Comparison of ENCODE assay signal across 1 cellular context in the genomic region with DNA sequence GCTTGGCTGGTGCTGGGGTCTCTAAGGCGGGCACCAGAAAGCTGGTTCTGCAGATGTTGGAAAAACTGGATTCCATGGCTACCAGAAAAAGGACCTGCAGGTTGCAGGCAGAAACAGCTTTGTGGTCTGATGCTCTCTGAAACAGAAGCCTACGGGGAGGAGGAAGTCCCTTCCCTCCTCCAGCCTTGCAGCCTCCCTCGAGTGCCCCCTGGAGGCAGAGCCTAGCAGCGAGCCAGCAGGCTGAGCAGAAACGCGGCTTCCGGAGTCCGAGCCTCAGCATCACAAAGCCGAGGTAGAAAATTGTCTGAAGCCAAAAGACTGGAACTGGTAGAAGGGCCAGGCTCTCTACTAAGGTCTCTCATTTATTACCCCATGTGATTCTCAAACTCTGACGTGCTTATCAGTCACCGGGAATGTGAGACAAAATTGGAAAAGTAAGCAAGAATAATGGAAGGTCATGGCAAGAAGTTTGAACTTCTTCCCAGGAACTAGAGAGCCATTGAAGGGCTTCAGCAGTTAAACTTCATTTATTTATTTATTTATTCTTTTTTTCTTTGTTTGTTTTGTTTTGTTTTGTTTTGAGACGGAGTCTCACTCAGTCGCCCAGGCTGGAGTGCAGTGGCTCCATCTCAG.
TF ChIP-seq lines count a peak whose summit lies in the region.

No MANE protein-coding gene starts in this region.

TF ChIP-seq in GM12878, 131 proteins besides CTCF, POLR2A, EP300 and RAD21 (continued from another document and continues in another):
- TF ChIP-seq, protein P1, sequence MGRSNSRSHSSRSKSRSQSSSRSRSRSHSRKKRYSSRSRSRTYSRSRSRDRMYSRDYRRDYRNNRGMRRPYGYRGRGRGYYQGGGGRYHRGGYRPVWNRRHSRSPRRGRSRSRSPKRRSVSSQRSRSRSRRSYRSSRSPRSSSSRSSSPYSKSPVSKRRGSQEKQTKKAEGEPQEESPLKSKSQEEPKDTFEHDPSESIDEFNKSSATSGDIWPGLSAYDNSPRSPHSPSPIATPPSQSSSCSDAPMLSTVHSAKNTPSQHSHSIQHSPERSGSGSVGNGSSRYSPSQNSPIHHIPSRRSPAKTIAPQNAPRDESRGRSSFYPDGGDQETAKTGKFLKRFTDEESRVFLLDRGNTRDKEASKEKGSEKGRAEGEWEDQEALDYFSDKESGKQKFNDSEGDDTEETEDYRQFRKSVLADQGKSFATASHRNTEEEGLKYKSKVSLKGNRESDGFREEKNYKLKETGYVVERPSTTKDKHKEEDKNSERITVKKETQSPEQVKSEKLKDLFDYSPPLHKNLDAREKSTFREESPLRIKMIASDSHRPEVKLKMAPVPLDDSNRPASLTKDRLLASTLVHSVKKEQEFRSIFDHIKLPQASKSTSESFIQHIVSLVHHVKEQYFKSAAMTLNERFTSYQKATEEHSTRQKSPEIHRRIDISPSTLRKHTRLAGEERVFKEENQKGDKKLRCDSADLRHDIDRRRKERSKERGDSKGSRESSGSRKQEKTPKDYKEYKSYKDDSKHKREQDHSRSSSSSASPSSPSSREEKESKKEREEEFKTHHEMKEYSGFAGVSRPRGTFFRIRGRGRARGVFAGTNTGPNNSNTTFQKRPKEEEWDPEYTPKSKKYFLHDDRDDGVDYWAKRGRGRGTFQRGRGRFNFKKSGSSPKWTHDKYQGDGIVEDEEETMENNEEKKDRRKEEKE (IDR thresholded peaks at IDR 0.05), result no peak
- TF ChIP-seq MEF2A (IDR thresholded peaks at IDR 0.05; ENCODE audit: insufficient read depth, low read depth, low read length) (0 out of 2 replicates have a peak, but pooled peaks have one; percentile 37), NFIC (IDR thresholded peaks at IDR 0.05; ENCODE audit: low read depth, low read length) (no peak), SMAD1 (IDR thresholded peaks at IDR 0.05; ENCODE audit: low read depth, partially characterized antibody) (no peak), RELA (IDR thresholded peaks at IDR 0.05; ENCODE audit: borderline replicate concordance, partially characterized antibody) (no peak), EGR1 (IDR thresholded peaks at IDR 0.05; ENCODE audit: borderline replicate concordance in 1 of 2, low read depth in 2 of 2, low read length in 2 of 2) (no peak), CBX5 (IDR thresholded peaks at IDR 0.05; ENCODE audit: low read depth) (0 out of 2 replicates have a peak, but pooled peaks have one; percentile 61), HDAC6 (IDR thresholded peaks at IDR 0.05; ENCODE audit: unreplicated experiment) (no peak), SUZ12 (IDR thresholded peaks at IDR 0.05; ENCODE audit: unreplicated experiment) (no peak), ZNF217 (IDR thresholded peaks at IDR 0.05) (no peak), SRF (IDR thresholded peaks at IDR 0.05; ENCODE audit: low read depth in 2 of 2, low read length in 2 of 2) (no peak), IRF4 (IDR thresholded peaks at IDR 0.05; ENCODE audit: low read depth, low read length) (peak; percentile 61; the same call in 1 of the 2 replicates), ZNF24 (IDR thresholded peaks at IDR 0.05) (0 out of 2 replicates have a peak, but pooled peaks have one; percentile 32), FOXM1 (IDR thresholded peaks at IDR 0.05; ENCODE audit: low read depth, low read length) (no peak), NFYA (IDR thresholded peaks at IDR 0.05; ENCODE audit: borderline replicate concordance, low read depth, low read length) (no peak), SPI1 (IDR thresholded peaks at IDR 0.05; ENCODE audit: borderline replicate concordance, insufficient read depth, low read depth, low read length) (peak; percentile 76; the same call in 1 of the 2 replicates), EZH2 (IDR thresholded peaks at IDR 0.05; ENCODE audit: borderline replicate concordance, control insufficient read depth, low read depth, low read length) (no peak), MYB (IDR thresholded peaks at IDR 0.05; ENCODE audit: borderline replicate concordance, low read depth, low read length) (no peak), RBBP5 (conservative IDR thresholded peaks at IDR 0.05) (no peak), GABPA (IDR thresholded peaks at IDR 0.05; ENCODE audit: low read depth) (no peak), TCF3 (IDR thresholded peaks at IDR 0.05; ENCODE audit: borderline replicate concordance, insufficient read depth, low read depth, low read length) (0 out of 2 replicates have a peak, but pooled peaks have one; percentile 31), SUPT20H (IDR thresholded peaks at IDR 0.05; ENCODE audit: borderline replicate concordance, control insufficient read depth, low read depth, low read length) (no peak), CHD4 (IDR thresholded peaks at IDR 0.05) (no peak), MXI1 (IDR thresholded peaks at IDR 0.05; ENCODE audit: low read depth, low read length) (no peak), BACH1 (IDR thresholded peaks at IDR 0.05; ENCODE audit: borderline replicate concordance) (0 out of 2 replicates have a peak, but pooled peaks have one; percentile 21), ASH2L (IDR thresholded peaks at IDR 0.05; ENCODE audit: borderline replicate concordance, low read depth) (no peak), ZNF207 (IDR thresholded peaks at IDR 0.05; ENCODE audit: borderline replicate concordance) (0 out of 2 replicates have a peak, but pooled peaks have one; percentile 26), PAX8 (IDR thresholded peaks at IDR 0.05) (no peak), NRF1 (conservative IDR thresholded peaks at IDR 0.05; ENCODE audit: low read depth, low read length) (no peak), RAD51 (IDR thresholded peaks at IDR 0.05) (no peak), ZNF384 (IDR thresholded peaks at IDR 0.05; ENCODE audit: borderline replicate concordance, low read depth, low read length) (no peak), STAT1 (conservative IDR thresholded peaks at IDR 0.05) (no peak), PML (IDR thresholded peaks at IDR 0.05; ENCODE audit: low read length) (no peak), KAT2A (conservative IDR thresholded peaks at IDR 0.05; ENCODE audit: control insufficient read depth, low read depth, low read length) (no peak), YY1 (IDR thresholded peaks at IDR 0.05; ENCODE audit: low read depth, low read length) (peak; percentile 81), SREBF2 (IDR thresholded peaks at IDR 0.05; ENCODE audit: low read length) (no peak)
- TF ChIP-seq, protein P2, sequence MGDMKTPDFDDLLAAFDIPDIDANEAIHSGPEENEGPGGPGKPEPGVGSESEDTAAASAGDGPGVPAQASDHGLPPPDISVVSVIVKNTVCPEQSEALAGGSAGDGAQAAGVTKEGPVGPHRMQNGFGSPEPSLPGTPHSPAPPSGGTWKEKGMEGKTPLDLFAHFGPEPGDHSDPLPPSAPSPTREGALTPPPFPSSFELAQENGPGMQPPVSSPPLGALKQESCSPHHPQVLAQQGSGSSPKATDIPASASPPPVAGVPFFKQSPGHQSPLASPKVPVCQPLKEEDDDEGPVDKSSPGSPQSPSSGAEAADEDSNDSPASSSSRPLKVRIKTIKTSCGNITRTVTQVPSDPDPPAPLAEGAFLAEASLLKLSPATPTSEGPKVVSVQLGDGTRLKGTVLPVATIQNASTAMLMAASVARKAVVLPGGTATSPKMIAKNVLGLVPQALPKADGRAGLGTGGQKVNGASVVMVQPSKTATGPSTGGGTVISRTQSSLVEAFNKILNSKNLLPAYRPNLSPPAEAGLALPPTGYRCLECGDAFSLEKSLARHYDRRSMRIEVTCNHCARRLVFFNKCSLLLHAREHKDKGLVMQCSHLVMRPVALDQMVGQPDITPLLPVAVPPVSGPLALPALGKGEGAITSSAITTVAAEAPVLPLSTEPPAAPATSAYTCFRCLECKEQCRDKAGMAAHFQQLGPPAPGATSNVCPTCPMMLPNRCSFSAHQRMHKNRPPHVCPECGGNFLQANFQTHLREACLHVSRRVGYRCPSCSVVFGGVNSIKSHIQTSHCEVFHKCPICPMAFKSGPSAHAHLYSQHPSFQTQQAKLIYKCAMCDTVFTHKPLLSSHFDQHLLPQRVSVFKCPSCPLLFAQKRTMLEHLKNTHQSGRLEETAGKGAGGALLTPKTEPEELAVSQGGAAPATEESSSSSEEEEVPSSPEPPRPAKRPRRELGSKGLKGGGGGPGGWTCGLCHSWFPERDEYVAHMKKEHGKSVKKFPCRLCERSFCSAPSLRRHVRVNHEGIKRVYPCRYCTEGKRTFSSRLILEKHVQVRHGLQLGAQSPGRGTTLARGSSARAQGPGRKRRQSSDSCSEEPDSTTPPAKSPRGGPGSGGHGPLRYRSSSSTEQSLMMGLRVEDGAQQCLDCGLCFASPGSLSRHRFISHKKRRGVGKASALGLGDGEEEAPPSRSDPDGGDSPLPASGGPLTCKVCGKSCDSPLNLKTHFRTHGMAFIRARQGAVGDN (IDR thresholded peaks at IDR 0.05), result no peak
- TF ChIP-seq, protein P3, sequence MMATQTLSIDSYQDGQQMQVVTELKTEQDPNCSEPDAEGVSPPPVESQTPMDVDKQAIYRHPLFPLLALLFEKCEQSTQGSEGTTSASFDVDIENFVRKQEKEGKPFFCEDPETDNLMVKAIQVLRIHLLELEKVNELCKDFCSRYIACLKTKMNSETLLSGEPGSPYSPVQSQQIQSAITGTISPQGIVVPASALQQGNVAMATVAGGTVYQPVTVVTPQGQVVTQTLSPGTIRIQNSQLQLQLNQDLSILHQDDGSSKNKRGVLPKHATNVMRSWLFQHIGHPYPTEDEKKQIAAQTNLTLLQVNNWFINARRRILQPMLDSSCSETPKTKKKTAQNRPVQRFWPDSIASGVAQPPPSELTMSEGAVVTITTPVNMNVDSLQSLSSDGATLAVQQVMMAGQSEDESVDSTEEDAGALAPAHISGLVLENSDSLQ (IDR thresholded peaks at IDR 0.05), result no peak
- TF ChIP-seq, protein P4, sequence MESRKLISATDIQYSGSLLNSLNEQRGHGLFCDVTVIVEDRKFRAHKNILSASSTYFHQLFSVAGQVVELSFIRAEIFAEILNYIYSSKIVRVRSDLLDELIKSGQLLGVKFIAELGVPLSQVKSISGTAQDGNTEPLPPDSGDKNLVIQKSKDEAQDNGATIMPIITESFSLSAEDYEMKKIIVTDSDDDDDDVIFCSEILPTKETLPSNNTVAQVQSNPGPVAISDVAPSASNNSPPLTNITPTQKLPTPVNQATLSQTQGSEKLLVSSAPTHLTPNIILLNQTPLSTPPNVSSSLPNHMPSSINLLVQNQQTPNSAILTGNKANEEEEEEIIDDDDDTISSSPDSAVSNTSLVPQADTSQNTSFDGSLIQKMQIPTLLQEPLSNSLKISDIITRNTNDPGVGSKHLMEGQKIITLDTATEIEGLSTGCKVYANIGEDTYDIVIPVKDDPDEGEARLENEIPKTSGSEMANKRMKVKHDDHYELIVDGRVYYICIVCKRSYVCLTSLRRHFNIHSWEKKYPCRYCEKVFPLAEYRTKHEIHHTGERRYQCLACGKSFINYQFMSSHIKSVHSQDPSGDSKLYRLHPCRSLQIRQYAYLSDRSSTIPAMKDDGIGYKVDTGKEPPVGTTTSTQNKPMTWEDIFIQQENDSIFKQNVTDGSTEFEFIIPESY (IDR thresholded peaks at IDR 0.05), result no peak
- TF ChIP-seq, protein P5, sequence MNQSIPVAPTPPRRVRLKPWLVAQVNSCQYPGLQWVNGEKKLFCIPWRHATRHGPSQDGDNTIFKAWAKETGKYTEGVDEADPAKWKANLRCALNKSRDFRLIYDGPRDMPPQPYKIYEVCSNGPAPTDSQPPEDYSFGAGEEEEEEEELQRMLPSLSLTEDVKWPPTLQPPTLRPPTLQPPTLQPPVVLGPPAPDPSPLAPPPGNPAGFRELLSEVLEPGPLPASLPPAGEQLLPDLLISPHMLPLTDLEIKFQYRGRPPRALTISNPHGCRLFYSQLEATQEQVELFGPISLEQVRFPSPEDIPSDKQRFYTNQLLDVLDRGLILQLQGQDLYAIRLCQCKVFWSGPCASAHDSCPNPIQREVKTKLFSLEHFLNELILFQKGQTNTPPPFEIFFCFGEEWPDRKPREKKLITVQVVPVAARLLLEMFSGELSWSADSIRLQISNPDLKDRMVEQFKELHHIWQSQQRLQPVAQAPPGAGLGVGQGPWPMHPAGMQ (IDR thresholded peaks at IDR 0.05; ENCODE audit: borderline replicate concordance), result no peak
- TF ChIP-seq, protein P6, sequence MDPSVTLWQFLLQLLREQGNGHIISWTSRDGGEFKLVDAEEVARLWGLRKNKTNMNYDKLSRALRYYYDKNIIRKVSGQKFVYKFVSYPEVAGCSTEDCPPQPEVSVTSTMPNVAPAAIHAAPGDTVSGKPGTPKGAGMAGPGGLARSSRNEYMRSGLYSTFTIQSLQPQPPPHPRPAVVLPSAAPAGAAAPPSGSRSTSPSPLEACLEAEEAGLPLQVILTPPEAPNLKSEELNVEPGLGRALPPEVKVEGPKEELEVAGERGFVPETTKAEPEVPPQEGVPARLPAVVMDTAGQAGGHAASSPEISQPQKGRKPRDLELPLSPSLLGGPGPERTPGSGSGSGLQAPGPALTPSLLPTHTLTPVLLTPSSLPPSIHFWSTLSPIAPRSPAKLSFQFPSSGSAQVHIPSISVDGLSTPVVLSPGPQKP (IDR thresholded peaks at IDR 0.05; ENCODE audit: low read depth, low read length), result peak; percentile 50; the same call in 1 of the 2 replicates
- TF ChIP-seq, protein P7, sequence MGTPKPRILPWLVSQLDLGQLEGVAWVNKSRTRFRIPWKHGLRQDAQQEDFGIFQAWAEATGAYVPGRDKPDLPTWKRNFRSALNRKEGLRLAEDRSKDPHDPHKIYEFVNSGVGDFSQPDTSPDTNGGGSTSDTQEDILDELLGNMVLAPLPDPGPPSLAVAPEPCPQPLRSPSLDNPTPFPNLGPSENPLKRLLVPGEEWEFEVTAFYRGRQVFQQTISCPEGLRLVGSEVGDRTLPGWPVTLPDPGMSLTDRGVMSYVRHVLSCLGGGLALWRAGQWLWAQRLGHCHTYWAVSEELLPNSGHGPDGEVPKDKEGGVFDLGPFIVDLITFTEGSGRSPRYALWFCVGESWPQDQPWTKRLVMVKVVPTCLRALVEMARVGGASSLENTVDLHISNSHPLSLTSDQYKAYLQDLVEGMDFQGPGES (IDR thresholded peaks at IDR 0.05), result no peak
- TF ChIP-seq, protein P8, sequence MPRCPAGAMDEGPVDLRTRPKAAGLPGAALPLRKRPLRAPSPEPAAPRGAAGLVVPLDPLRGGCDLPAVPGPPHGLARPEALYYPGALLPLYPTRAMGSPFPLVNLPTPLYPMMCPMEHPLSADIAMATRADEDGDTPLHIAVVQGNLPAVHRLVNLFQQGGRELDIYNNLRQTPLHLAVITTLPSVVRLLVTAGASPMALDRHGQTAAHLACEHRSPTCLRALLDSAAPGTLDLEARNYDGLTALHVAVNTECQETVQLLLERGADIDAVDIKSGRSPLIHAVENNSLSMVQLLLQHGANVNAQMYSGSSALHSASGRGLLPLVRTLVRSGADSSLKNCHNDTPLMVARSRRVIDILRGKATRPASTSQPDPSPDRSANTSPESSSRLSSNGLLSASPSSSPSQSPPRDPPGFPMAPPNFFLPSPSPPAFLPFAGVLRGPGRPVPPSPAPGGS (IDR thresholded peaks at IDR 0.05; ENCODE audit: borderline replicate concordance, insufficient read depth, low read depth, low read length, poor library complexity, severe bottlenecking), result no peak
- TF ChIP-seq, protein P9, sequence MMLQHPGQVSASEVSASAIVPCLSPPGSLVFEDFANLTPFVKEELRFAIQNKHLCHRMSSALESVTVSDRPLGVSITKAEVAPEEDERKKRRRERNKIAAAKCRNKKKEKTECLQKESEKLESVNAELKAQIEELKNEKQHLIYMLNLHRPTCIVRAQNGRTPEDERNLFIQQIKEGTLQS (IDR thresholded peaks at IDR 0.05; ENCODE audit: borderline replicate concordance, extremely low read depth, low read depth, low read length), result no peak
- TF ChIP-seq, protein P10, sequence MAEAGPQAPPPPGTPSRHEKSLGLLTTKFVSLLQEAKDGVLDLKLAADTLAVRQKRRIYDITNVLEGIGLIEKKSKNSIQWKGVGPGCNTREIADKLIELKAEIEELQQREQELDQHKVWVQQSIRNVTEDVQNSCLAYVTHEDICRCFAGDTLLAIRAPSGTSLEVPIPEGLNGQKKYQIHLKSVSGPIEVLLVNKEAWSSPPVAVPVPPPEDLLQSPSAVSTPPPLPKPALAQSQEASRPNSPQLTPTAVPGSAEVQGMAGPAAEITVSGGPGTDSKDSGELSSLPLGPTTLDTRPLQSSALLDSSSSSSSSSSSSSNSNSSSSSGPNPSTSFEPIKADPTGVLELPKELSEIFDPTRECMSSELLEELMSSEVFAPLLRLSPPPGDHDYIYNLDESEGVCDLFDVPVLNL (IDR thresholded peaks at IDR 0.05; ENCODE audit: low read depth, low read length), result no peak
